1 cellular context compared by ENCODE assay signal in the genomic region with DNA sequence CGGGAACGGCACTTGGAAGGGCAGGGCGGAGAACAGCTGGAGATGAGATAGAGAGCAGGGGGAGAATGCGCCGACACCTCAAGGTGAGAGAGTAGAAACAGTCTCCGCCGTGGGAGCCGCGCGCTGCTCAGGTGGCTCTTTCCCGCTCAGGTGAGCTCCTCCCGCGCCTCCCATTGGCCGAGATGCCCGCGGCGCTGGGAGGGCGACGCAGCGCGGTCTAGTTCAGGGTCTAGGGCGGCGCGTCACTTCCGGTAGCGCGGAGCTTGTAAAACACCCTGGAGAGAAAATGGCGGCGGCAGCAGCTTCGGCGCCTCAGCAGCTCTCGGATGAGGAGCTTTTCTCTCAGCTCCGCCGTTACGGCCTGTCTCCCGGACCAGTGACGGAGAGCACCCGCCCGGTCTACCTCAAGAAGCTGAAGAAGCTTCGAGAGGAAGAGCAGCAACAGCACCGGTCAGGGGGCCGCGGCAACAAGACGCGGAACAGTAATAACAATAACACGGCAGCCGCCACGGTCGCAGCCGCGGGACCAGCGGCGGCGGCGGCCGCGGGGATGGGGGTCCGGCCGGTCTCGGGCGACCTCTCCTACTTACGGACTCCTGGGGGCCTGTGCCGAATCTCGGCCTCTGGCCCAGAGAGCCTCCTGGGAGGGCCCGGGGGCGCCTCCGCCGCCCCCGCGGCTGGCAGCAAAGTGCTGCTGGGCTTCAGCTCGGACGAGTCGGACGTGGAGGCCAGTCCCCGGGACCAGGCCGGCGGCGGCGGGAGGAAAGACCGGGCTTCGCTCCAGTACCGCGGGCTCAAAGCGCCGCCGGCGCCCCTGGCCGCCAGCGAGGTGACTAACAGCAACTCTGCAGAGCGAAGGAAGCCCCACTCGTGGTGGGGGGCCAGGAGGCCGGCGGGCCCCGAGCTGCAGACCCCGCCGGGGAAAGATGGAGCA.
TF ChIP-seq lines count a peak whose summit lies in the region.

A gene (plus strand): TSS at position 273 of the 934 bp plus-strand sequence. CDS start 14 bp downstream, at position 287.

TF ChIP-seq in HEK293, 187 proteins besides CTCF, POLR2A, EP300 and RAD21 (continued from another document and continues in another):
- no peak for TF ChIP-seq ZNF354C (tag by site-specific recombination; IDR thresholded peaks at IDR 0.05; ENCODE audit: borderline replicate concordance, low read depth)
- no peak for TF ChIP-seq ZNF114 (tag by site-specific recombination; IDR thresholded peaks at IDR 0.05)
- TF ChIP-seq, protein P1, sequence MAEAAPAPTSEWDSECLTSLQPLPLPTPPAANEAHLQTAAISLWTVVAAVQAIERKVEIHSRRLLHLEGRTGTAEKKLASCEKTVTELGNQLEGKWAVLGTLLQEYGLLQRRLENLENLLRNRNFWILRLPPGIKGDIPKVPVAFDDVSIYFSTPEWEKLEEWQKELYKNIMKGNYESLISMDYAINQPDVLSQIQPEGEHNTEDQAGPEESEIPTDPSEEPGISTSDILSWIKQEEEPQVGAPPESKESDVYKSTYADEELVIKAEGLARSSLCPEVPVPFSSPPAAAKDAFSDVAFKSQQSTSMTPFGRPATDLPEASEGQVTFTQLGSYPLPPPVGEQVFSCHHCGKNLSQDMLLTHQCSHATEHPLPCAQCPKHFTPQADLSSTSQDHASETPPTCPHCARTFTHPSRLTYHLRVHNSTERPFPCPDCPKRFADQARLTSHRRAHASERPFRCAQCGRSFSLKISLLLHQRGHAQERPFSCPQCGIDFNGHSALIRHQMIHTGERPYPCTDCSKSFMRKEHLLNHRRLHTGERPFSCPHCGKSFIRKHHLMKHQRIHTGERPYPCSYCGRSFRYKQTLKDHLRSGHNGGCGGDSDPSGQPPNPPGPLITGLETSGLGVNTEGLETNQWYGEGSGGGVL (tag by site-specific recombination; IDR thresholded peaks at IDR 0.05) = no peak
- TF ChIP-seq ZNF416 (tag by site-specific recombination; IDR thresholded peaks at IDR 0.05) = no peak
- peak; percentile 18; the same call in 1 of the 2 replicates for TF ChIP-seq ZBTB20 (tag by site-specific recombination; IDR thresholded peaks at IDR 0.05)
- TF ChIP-seq, protein P2, sequence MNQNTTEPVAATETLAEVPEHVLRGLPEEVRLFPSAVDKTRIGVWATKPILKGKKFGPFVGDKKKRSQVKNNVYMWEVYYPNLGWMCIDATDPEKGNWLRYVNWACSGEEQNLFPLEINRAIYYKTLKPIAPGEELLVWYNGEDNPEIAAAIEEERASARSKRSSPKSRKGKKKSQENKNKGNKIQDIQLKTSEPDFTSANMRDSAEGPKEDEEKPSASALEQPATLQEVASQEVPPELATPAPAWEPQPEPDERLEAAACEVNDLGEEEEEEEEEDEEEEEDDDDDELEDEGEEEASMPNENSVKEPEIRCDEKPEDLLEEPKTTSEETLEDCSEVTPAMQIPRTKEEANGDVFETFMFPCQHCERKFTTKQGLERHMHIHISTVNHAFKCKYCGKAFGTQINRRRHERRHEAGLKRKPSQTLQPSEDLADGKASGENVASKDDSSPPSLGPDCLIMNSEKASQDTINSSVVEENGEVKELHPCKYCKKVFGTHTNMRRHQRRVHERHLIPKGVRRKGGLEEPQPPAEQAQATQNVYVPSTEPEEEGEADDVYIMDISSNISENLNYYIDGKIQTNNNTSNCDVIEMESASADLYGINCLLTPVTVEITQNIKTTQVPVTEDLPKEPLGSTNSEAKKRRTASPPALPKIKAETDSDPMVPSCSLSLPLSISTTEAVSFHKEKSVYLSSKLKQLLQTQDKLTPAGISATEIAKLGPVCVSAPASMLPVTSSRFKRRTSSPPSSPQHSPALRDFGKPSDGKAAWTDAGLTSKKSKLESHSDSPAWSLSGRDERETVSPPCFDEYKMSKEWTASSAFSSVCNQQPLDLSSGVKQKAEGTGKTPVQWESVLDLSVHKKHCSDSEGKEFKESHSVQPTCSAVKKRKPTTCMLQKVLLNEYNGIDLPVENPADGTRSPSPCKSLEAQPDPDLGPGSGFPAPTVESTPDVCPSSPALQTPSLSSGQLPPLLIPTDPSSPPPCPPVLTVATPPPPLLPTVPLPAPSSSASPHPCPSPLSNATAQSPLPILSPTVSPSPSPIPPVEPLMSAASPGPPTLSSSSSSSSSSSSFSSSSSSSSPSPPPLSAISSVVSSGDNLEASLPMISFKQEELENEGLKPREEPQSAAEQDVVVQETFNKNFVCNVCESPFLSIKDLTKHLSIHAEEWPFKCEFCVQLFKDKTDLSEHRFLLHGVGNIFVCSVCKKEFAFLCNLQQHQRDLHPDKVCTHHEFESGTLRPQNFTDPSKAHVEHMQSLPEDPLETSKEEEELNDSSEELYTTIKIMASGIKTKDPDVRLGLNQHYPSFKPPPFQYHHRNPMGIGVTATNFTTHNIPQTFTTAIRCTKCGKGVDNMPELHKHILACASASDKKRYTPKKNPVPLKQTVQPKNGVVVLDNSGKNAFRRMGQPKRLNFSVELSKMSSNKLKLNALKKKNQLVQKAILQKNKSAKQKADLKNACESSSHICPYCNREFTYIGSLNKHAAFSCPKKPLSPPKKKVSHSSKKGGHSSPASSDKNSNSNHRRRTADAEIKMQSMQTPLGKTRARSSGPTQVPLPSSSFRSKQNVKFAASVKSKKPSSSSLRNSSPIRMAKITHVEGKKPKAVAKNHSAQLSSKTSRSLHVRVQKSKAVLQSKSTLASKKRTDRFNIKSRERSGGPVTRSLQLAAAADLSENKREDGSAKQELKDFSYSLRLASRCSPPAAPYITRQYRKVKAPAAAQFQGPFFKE (tag by site-specific recombination; IDR thresholded peaks at IDR 0.05; ENCODE audit: borderline replicate concordance) = peak; percentile 80; the same call in 1 of the 2 replicates
- TF ChIP-seq ZNF239 (tag by site-specific recombination; IDR thresholded peaks at IDR 0.05) = no peak
- TF ChIP-seq ZNF274 (IDR thresholded peaks at IDR 0.05; ENCODE audit: low read length) = no peak
- no peak for TF ChIP-seq ZNF274 (tag by site-specific recombination; IDR thresholded peaks at IDR 0.05; ENCODE audit: borderline replicate concordance)
- no peak for TF ChIP-seq ZNF621 (tag by site-specific recombination; IDR thresholded peaks at IDR 0.05)
- no peak for TF ChIP-seq ZNF626 (tag by site-specific recombination; IDR thresholded peaks at IDR 0.05)
- no peak for TF ChIP-seq ZNF677 (tag by site-specific recombination; IDR thresholded peaks at IDR 0.05)
- TF ChIP-seq ZFHX2 (tag by site-specific recombination; conservative IDR thresholded peaks at IDR 0.05) = peak; percentile 18
- TF ChIP-seq ZBTB1 (tag by site-specific recombination; IDR thresholded peaks at IDR 0.05) = no peak
- TF ChIP-seq, protein P3, sequence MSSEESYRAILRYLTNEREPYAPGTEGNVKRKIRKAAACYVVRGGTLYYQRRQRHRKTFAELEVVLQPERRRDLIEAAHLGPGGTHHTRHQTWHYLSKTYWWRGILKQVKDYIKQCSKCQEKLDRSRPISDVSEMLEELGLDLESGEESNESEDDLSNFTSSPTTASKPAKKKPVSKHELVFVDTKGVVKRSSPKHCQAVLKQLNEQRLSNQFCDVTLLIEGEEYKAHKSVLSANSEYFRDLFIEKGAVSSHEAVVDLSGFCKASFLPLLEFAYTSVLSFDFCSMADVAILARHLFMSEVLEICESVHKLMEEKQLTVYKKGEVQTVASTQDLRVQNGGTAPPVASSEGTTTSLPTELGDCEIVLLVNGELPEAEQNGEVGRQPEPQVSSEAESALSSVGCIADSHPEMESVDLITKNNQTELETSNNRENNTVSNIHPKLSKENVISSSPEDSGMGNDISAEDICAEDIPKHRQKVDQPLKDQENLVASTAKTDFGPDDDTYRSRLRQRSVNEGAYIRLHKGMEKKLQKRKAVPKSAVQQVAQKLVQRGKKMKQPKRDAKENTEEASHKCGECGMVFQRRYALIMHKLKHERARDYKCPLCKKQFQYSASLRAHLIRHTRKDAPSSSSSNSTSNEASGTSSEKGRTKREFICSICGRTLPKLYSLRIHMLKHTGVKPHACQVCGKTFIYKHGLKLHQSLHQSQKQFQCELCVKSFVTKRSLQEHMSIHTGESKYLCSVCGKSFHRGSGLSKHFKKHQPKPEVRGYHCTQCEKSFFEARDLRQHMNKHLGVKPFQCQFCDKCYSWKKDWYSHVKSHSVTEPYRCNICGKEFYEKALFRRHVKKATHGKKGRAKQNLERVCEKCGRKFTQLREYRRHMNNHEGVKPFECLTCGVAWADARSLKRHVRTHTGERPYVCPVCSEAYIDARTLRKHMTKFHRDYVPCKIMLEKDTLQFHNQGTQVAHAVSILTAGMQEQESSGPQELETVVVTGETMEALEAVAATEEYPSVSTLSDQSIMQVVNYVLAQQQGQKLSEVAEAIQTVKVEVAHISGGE (tag by site-specific recombination; conservative IDR thresholded peaks at IDR 0.05; ENCODE audit: low read depth) = peak; percentile 65
- TF ChIP-seq, protein P4, sequence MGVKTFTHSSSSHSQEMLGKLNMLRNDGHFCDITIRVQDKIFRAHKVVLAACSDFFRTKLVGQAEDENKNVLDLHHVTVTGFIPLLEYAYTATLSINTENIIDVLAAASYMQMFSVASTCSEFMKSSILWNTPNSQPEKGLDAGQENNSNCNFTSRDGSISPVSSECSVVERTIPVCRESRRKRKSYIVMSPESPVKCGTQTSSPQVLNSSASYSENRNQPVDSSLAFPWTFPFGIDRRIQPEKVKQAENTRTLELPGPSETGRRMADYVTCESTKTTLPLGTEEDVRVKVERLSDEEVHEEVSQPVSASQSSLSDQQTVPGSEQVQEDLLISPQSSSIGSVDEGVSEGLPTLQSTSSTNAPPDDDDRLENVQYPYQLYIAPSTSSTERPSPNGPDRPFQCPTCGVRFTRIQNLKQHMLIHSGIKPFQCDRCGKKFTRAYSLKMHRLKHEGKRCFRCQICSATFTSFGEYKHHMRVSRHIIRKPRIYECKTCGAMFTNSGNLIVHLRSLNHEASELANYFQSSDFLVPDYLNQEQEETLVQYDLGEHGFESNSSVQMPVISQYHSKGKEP (tag by site-specific recombination; IDR thresholded peaks at IDR 0.05) = no peak
- TF ChIP-seq, protein P5, sequence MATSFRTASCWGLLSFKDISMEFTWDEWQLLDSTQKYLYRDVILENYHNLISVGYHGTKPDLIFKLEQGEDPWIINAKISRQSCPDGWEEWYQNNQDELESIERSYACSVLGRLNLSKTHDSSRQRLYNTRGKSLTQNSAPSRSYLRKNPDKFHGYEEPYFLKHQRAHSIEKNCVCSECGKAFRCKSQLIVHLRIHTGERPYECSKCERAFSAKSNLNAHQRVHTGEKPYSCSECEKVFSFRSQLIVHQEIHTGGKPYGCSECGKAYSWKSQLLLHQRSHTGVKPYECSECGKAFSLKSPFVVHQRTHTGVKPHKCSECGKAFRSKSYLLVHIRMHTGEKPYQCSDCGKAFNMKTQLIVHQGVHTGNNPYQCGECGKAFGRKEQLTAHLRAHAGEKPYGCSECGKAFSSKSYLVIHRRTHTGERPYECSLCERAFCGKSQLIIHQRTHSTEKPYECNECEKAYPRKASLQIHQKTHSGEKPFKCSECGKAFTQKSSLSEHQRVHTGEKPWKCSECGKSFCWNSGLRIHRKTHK (tag by site-specific recombination; IDR thresholded peaks at IDR 0.05) = no peak
- no peak for TF ChIP-seq ZNF560 (tag by site-specific recombination; IDR thresholded peaks at IDR 0.05; ENCODE audit: borderline replicate concordance)
- no peak for TF ChIP-seq ZNF473 (tag by site-specific recombination; IDR thresholded peaks at IDR 0.05)
- TF ChIP-seq EGR2 (tag by site-specific recombination; IDR thresholded peaks at IDR 0.05; ENCODE audit: low read depth) = no peak
- TF ChIP-seq ZNF768 (tag by site-specific recombination; IDR thresholded peaks at IDR 0.05) = no peak
- peak; percentile 39 for TF ChIP-seq ZIC2 (tag by site-specific recombination; IDR thresholded peaks at IDR 0.05)
- no peak for TF ChIP-seq ZNF248 (tag by site-specific recombination; IDR thresholded peaks at IDR 0.05)
- TF ChIP-seq ZNF341 (tag by site-specific recombination; IDR thresholded peaks at IDR 0.05; ENCODE audit: low read depth) = peak; percentile 92
- no peak for TF ChIP-seq MZF1 (tag by site-specific recombination; IDR thresholded peaks at IDR 0.05; ENCODE audit: borderline replicate concordance)
- no peak for TF ChIP-seq ZNF121 (tag by site-specific recombination; IDR thresholded peaks at IDR 0.05)
- TF ChIP-seq ZFP37 (tag by site-specific recombination; IDR thresholded peaks at IDR 0.05) = no peak; the same call in 1 of the 2 replicates
- TF ChIP-seq ZNF624 (tag by site-specific recombination; IDR thresholded peaks at IDR 0.05) = no peak
- TF ChIP-seq ZNF169 (tag by site-specific recombination; IDR thresholded peaks at IDR 0.05) = no peak
- TF ChIP-seq ZNF549 (tag by site-specific recombination; IDR thresholded peaks at IDR 0.05) = no peak
- TF ChIP-seq HOXD13 (CRISPR knock-in tag; IDR thresholded peaks at IDR 0.05; ENCODE audit: borderline replicate concordance) = peak; percentile 97
- TF ChIP-seq, protein P6, sequence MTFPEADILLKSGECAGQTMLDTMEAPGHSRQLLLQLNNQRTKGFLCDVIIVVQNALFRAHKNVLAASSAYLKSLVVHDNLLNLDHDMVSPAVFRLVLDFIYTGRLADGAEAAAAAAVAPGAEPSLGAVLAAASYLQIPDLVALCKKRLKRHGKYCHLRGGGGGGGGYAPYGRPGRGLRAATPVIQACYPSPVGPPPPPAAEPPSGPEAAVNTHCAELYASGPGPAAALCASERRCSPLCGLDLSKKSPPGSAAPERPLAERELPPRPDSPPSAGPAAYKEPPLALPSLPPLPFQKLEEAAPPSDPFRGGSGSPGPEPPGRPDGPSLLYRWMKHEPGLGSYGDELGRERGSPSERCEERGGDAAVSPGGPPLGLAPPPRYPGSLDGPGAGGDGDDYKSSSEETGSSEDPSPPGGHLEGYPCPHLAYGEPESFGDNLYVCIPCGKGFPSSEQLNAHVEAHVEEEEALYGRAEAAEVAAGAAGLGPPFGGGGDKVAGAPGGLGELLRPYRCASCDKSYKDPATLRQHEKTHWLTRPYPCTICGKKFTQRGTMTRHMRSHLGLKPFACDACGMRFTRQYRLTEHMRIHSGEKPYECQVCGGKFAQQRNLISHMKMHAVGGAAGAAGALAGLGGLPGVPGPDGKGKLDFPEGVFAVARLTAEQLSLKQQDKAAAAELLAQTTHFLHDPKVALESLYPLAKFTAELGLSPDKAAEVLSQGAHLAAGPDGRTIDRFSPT (tag by site-specific recombination; IDR thresholded peaks at IDR 0.05) = peak; percentile 79
- no peak for TF ChIP-seq ZNF19 (tag by site-specific recombination; IDR thresholded peaks at IDR 0.05; ENCODE audit: low read depth)
- TF ChIP-seq ZNF600 (tag by site-specific recombination; IDR thresholded peaks at IDR 0.05) = no peak
- TF ChIP-seq HOXA7 (CRISPR knock-in tag; IDR thresholded peaks at IDR 0.05; ENCODE audit: borderline replicate concordance) = no peak
- TF ChIP-seq, protein P7, sequence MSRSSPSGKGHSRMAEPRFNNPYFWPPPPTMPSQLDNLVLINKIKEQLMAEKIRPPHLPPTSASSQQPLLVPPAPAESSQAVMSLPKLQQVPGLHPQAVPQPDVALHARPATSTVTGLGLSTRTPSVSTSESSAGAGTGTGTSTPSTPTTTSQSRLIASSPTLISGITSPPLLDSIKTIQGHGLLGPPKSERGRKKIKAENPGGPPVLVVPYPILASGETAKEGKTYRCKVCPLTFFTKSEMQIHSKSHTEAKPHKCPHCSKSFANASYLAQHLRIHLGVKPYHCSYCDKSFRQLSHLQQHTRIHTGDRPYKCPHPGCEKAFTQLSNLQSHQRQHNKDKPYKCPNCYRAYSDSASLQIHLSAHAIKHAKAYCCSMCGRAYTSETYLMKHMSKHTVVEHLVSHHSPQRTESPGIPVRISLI (tag by site-specific recombination; IDR thresholded peaks at IDR 0.05) = no peak
- 0 out of 2 replicates have a peak, but pooled peaks have one; percentile 40 for TF ChIP-seq ZNF391 (tag by site-specific recombination; IDR thresholded peaks at IDR 0.05; ENCODE audit: borderline replicate concordance, low read depth)
- TF ChIP-seq ZNF555 (tag by site-specific recombination; conservative IDR thresholded peaks at IDR 0.05) = no peak
- no peak for TF ChIP-seq ZNF223 (tag by site-specific recombination; IDR thresholded peaks at IDR 0.05)
- TF ChIP-seq ZNF623 (tag by site-specific recombination; IDR thresholded peaks at IDR 0.05) = 0 out of 2 replicates have a peak, but pooled peaks have one; percentile 14
- no peak for TF ChIP-seq ZNF785 (tag by site-specific recombination; IDR thresholded peaks at IDR 0.05)
- TF ChIP-seq ZNF311 (tag by site-specific recombination; IDR thresholded peaks at IDR 0.05; ENCODE audit: borderline replicate concordance) = no peak
